ENCODE assay signal across 29 cellular contexts in genomic region chr11:115238086-115238485, GRCh38.
"Had no signal": no experiment of that assay in that cellular context is flagged by ENCODE, and none has a peak within 500 bp of the region (broad histone marks: within the 10 kb centered on the region; RNA-seq: fewer than 3 reads in every experiment).

No MANE protein-coding gene starts in this region.

- ATAC-seq: gastroesophageal sphincter; heart right ventricle; left ventricle myocardium superior; lower lobe of right lung; mucosa of descending colon; naive thymus-derived CD8-positive, alpha-beta T cell; psoas muscle; right cardiac atrium; stimulated activated memory B cell treated with anti-CD40 and anti-IgM and Interleukin-4, amounts not matched to agents 10 μg/mL and 1 μg/mL and 100 μg/mL, for 72 hours; stimulated activated naive CD8-positive, alpha-beta T cell treated with anti-CD3 and anti-CD28 coated beads, Interleukin-15, Interleukin-2, amounts not matched to agents 100 U/mL and 50 U/mL, for 24 hours had no signal

- H3K27me3 ChIP-seq: colonic mucosa, esophagus muscularis mucosa, foreskin keratinocyte, gastroesophageal sphincter, heart right ventricle, ovary, sigmoid colon, spleen, testis, tibial artery, upper lobe of left lung had no signal

- H3K4me1 Mint-ChIP-seq: immature natural killer cell; naive thymus-derived CD8-positive, alpha-beta T cell; stimulated activated memory B cell treated with anti-CD40 and anti-IgM and Interleukin-4, amounts not matched to agents 10 μg/mL and 1 μg/mL and 100 μg/mL, for 72 hours had no signal

- H3K9me3 Mint-ChIP-seq: dendritic cell treated with granulocyte-macrophage colony-stimulating factor and Interleukin-4, amounts not matched to agents 40 ng/mL and 50 ng/mL, for 4 days; endodermal cell; immature natural killer cell; naive thymus-derived CD8-positive, alpha-beta T cell; stimulated activated memory B cell treated with anti-CD40 and anti-IgM and Interleukin-4, amounts not matched to agents 10 μg/mL and 1 μg/mL and 100 μg/mL, for 72 hours had no signal

- H3K4me3 ChIP-seq: colonic mucosa, esophagus muscularis mucosa, gastroesophageal sphincter, heart right ventricle, lower lobe of right lung, mucosa of descending colon, ovary, psoas muscle, sigmoid colon, skin epidermis, spleen, testis, tibial artery, upper lobe of left lung had no signal

- H3K4me3 Mint-ChIP-seq: dendritic cell treated with granulocyte-macrophage colony-stimulating factor and Interleukin-4, amounts not matched to agents 40 ng/mL and 50 ng/mL, for 4 days; endodermal cell; immature natural killer cell; naive thymus-derived CD8-positive, alpha-beta T cell; stimulated activated memory B cell treated with anti-CD40 and anti-IgM and Interleukin-4, amounts not matched to agents 10 μg/mL and 1 μg/mL and 100 μg/mL, for 72 hours had no signal

- DNase-seq: colonic mucosa; effector CD8-positive, alpha-beta T cell; endodermal cell; glutamatergic neuron; heart right ventricle; hypothalamus; immature natural killer cell; left ventricle myocardium superior; lower lobe of right lung; mucosa of descending colon; naive thymus-derived CD8-positive, alpha-beta T cell; occipital lobe; ovary; posterior cingulate gyrus; psoas muscle; right cardiac atrium; sigmoid colon; spleen; stimulated activated CD4-positive, alpha-beta T cell treated with anti-CD3 and anti-CD28 coated beads, Interleukin-4, amount 100 ng/mL, for 4 hours; stimulated activated naive CD8-positive, alpha-beta T cell treated with anti-CD3 and anti-CD28 coated beads, Interleukin-15, Interleukin-2, amounts not matched to agents 100 U/mL and 50 U/mL, for 24 hours; testis; tibial artery; upper lobe of left lung had no signal

- H3K27me3 Mint-ChIP-seq: dendritic cell treated with granulocyte-macrophage colony-stimulating factor and Interleukin-4, amounts not matched to agents 40 ng/mL and 50 ng/mL, for 4 days; stimulated activated memory B cell treated with anti-CD40 and anti-IgM and Interleukin-4, amounts not matched to agents 10 μg/mL and 1 μg/mL and 100 μg/mL, for 72 hours had no signal

- H3K27ac ChIP-seq: colonic mucosa, esophagus muscularis mucosa, foreskin keratinocyte, gastroesophageal sphincter, heart right ventricle, lower lobe of right lung, ovary, psoas muscle, sigmoid colon, skin epidermis, spleen, testis, tibial artery, upper lobe of left lung had no signal

- H3K36me3 Mint-ChIP-seq: naive thymus-derived CD8-positive, alpha-beta T cell; stimulated activated memory B cell treated with anti-CD40 and anti-IgM and Interleukin-4, amounts not matched to agents 10 μg/mL and 1 μg/mL and 100 μg/mL, for 72 hours had no signal

- H3K36me3 ChIP-seq: colonic mucosa, esophagus muscularis mucosa, gastroesophageal sphincter, ovary, sigmoid colon, spleen, tibial artery, upper lobe of left lung had no signal

- H3K9me3 ChIP-seq: colonic mucosa, esophagus muscularis mucosa, gastroesophageal sphincter, heart right ventricle, lower lobe of right lung, mucosa of descending colon, ovary, psoas muscle, sigmoid colon, spleen, testis, tibial artery, upper lobe of left lung had no signal

- H3K4me1 ChIP-seq: colonic mucosa, esophagus muscularis mucosa, lower lobe of right lung, psoas muscle, sigmoid colon, spleen, testis, tibial artery, upper lobe of left lung had no signal

- H3K27ac Mint-ChIP-seq: dendritic cell treated with granulocyte-macrophage colony-stimulating factor and Interleukin-4, amounts not matched to agents 40 ng/mL and 50 ng/mL, for 4 days; endodermal cell; naive thymus-derived CD8-positive, alpha-beta T cell; stimulated activated memory B cell treated with anti-CD40 and anti-IgM and Interleukin-4, amounts not matched to agents 10 μg/mL and 1 μg/mL and 100 μg/mL, for 72 hours had no signal
